In the genomic region with DNA sequence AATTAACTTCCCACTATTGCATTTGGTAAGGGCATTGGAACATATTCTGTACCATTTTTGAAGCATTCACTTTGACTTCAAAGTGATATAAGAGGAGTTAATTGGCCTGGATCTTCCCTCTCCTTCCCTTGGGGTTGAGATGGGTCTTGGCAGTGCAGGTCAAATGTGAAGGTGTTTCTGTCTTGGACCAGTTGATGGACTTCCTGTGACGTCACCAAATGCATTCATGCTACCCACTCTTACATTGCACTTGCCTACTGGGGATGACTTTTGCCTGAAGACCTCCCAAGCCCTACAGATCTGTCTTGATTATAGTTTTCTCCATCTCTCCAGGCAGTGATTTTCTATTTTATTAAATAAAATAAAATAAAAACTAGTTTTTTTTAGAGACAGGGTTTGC, we compare ENCODE assay signal across 28 cellular contexts.
"Had no signal": no experiment of that assay in that cellular context is flagged by ENCODE, and none has a peak within 500 bp of the region (broad histone marks: within the 10 kb centered on the region; RNA-seq: fewer than 3 reads in every experiment).

No MANE protein-coding gene starts in this region.

- DNase-seq: colonic mucosa; cortex of kidney; dermis blood vessel endothelial cell; dorsolateral prefrontal cortex; effector CD4-positive, alpha-beta T cell; effector CD8-positive, alpha-beta T cell; effector memory CD4-positive, alpha-beta T cell; effector memory CD8-positive, alpha-beta T cell; endodermal cell; erythroblast; esophagus squamous epithelium; foreskin fibroblast; foreskin keratinocyte; foreskin melanocyte; gastrocnemius medialis; glutamatergic neuron; head of caudate nucleus; heart left ventricle; heart right ventricle had no signal

- H3K36me3 ChIP-seq: colonic mucosa, esophagus muscularis mucosa, esophagus squamous epithelium, gastrocnemius medialis, gastroesophageal sphincter, heart left ventricle, heart right ventricle had no signal

- H3K9me3 ChIP-seq: colonic mucosa, esophagus muscularis mucosa, esophagus squamous epithelium, gastrocnemius medialis, gastroesophageal sphincter had no signal

- H3K4me3 ChIP-seq: colonic mucosa, coronary artery, dorsolateral prefrontal cortex, esophagus muscularis mucosa, esophagus squamous epithelium, gastrocnemius medialis, gastroesophageal sphincter, heart left ventricle, heart right ventricle had no signal

- ATAC-seq: effector memory CD8-positive, alpha-beta T cell; esophagus mucosa; foreskin keratinocyte; gastrocnemius medialis; gastroesophageal sphincter; heart left ventricle; heart right ventricle had no signal

- H3K27ac ChIP-seq: colonic mucosa, coronary artery, dorsolateral prefrontal cortex, epithelial cell of prostate, esophagus muscularis mucosa, esophagus squamous epithelium, foreskin keratinocyte, gastrocnemius medialis, gastroesophageal sphincter, heart left ventricle, heart right ventricle had no signal

- FAIRE-seq: colon, endometrium, endothelial cell of umbilical vein, frontal cortex had no signal

- H3K27me3 ChIP-seq: colonic mucosa, esophagus muscularis mucosa, foreskin keratinocyte, gastrocnemius medialis, gastroesophageal sphincter had no signal

- H3K4me1 ChIP-seq: colonic mucosa, foreskin keratinocyte, gastrocnemius medialis, heart left ventricle, heart right ventricle had no signal
